ENCODE assay signal across 3 cellular contexts in the genomic region with DNA sequence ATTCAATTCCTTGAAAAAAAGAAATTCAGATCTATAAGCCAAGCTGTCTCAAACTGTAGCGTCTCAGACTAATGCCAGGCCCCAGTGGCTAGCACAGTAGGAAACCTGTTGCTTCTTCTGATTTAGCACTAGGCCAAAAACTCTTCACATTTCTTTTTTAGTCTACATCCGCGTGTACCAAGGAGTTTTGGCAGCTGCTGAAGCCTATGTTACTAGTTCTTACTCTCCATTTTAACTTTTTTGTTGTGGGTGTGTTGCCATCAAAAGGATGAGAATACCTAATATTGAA.
TF ChIP-seq lines count a peak whose summit lies in the region.

No MANE protein-coding gene starts in this region.

TF ChIP-seq in HEK293, 187 proteins besides CTCF, POLR2A, EP300 and RAD21 (continues in another document):
- TF ChIP-seq, protein P1, sequence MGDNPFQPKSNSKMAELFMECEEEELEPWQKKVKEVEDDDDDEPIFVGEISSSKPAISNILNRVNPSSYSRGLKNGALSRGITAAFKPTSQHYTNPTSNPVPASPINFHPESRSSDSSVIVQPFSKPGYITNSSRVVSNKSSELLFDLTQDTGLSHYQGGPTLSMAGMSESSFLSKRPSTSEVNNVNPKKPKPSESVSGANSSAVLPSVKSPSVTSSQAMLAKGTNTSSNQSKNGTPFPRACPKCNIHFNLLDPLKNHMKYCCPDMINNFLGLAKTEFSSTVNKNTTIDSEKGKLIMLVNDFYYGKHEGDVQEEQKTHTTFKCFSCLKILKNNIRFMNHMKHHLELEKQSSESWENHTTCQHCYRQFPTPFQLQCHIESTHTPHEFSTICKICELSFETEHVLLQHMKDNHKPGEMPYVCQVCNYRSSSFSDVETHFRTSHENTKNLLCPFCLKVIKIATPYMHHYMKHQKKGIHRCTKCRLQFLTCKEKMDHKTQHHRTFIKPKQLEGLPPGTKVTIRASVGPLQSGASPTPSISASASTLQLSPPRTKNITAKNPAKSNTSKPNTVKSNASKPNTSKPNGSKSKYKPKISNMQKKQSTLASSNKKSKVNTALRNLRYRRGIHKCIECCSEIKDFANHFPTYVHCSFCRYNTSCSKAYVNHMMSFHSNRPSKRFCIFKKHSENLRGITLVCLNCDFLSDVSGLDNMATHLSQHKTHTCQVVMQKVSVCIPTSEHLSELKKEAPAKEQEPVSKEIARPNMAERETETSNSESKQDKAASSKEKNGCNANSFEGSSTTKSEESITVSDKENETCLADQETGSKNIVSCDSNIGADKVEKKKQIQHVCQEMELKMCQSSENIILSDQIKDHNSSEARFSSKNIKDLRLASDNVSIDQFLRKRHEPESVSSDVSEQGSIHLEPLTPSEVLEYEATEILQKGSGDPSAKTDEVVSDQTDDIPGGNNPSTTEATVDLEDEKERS (tag by site-specific recombination; IDR thresholded peaks at IDR 0.05) = no peak
- TF ChIP-seq TRIM28 (IDR thresholded peaks at IDR 0.05; ENCODE audit: borderline replicate concordance, low read length) (no peak), ZNF174 (tag by site-specific recombination; IDR thresholded peaks at IDR 0.05) (no peak), ZNF530 (tag by site-specific recombination; IDR thresholded peaks at IDR 0.05; ENCODE audit: low read depth) (no peak), SCRT1 (tag by site-specific recombination; IDR thresholded peaks at IDR 0.05; ENCODE audit: borderline replicate concordance) (peak; percentile 73; the same call in 1 of the 2 replicates), ZNF610 (tag by site-specific recombination; IDR thresholded peaks at IDR 0.05; ENCODE audit: borderline replicate concordance) (no peak), SCRT2 (tag by site-specific recombination; IDR thresholded peaks at IDR 0.05) (peak; percentile 94)
- TF ChIP-seq, protein P2, sequence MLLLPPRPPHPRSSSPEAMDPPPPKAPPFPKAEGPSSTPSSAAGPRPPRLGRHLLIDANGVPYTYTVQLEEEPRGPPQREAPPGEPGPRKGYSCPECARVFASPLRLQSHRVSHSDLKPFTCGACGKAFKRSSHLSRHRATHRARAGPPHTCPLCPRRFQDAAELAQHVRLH (tag by site-specific recombination; IDR thresholded peaks at IDR 0.05) = no peak
- TF ChIP-seq, protein P3, sequence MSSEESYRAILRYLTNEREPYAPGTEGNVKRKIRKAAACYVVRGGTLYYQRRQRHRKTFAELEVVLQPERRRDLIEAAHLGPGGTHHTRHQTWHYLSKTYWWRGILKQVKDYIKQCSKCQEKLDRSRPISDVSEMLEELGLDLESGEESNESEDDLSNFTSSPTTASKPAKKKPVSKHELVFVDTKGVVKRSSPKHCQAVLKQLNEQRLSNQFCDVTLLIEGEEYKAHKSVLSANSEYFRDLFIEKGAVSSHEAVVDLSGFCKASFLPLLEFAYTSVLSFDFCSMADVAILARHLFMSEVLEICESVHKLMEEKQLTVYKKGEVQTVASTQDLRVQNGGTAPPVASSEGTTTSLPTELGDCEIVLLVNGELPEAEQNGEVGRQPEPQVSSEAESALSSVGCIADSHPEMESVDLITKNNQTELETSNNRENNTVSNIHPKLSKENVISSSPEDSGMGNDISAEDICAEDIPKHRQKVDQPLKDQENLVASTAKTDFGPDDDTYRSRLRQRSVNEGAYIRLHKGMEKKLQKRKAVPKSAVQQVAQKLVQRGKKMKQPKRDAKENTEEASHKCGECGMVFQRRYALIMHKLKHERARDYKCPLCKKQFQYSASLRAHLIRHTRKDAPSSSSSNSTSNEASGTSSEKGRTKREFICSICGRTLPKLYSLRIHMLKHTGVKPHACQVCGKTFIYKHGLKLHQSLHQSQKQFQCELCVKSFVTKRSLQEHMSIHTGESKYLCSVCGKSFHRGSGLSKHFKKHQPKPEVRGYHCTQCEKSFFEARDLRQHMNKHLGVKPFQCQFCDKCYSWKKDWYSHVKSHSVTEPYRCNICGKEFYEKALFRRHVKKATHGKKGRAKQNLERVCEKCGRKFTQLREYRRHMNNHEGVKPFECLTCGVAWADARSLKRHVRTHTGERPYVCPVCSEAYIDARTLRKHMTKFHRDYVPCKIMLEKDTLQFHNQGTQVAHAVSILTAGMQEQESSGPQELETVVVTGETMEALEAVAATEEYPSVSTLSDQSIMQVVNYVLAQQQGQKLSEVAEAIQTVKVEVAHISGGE (tag by site-specific recombination; conservative IDR thresholded peaks at IDR 0.05; ENCODE audit: low read depth) = no peak

TF ChIP-seq in WTC11, 78 proteins besides CTCF, POLR2A, EP300 and RAD21 (continued from another document and continues in another):
- TF ChIP-seq, protein P4, sequence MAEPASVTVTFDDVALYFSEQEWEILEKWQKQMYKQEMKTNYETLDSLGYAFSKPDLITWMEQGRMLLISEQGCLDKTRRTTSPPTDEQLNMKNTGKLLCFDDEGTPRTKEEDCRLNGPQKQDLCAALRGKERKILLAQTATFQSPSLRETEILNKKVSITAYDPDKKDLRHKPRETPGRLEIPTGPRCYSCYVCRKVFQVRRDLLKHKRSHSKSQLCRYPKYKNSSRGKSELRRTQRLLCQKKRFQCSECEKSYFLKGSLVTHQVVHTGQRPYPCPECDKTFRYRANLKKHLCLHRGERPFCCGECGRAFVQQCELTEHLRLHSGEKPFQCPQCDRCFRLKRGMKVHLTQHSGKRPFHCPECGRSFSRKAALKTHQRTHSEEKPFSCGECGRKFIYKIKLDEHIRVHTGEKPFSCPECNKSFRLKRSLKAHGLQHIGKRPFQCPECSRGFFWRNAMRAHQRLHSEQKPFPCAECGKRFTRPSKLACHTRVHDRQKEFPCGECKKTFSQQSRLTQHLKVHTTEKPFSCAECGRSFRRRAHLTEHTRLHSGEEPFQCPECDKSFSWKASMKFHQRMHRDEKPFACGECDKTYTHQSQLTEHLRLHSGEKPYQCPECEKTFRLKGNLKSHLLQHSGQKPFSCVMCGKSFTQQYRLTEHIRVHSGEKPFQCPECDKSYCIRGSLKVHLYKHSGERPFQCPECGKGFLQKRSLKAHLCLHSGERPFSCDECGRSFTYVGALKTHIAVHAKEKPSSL (CRISPR knock-in tag; conservative IDR thresholded peaks at IDR 0.05) = no peak
- TF ChIP-seq, protein P5, sequence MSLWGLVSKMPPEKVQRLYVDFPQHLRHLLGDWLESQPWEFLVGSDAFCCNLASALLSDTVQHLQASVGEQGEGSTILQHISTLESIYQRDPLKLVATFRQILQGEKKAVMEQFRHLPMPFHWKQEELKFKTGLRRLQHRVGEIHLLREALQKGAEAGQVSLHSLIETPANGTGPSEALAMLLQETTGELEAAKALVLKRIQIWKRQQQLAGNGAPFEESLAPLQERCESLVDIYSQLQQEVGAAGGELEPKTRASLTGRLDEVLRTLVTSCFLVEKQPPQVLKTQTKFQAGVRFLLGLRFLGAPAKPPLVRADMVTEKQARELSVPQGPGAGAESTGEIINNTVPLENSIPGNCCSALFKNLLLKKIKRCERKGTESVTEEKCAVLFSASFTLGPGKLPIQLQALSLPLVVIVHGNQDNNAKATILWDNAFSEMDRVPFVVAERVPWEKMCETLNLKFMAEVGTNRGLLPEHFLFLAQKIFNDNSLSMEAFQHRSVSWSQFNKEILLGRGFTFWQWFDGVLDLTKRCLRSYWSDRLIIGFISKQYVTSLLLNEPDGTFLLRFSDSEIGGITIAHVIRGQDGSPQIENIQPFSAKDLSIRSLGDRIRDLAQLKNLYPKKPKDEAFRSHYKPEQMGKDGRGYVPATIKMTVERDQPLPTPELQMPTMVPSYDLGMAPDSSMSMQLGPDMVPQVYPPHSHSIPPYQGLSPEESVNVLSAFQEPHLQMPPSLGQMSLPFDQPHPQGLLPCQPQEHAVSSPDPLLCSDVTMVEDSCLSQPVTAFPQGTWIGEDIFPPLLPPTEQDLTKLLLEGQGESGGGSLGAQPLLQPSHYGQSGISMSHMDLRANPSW (CRISPR knock-in tag; conservative IDR thresholded peaks at IDR 0.05; ENCODE audit: low read depth) = no peak
- TF ChIP-seq IRF2 (CRISPR knock-in tag; IDR thresholded peaks at IDR 0.05; ENCODE audit: borderline replicate concordance, low read depth) = no peak
- TF ChIP-seq TP53 (CRISPR knock-in tag; IDR thresholded peaks at IDR 0.05) = no peak
- TF ChIP-seq, protein P6, sequence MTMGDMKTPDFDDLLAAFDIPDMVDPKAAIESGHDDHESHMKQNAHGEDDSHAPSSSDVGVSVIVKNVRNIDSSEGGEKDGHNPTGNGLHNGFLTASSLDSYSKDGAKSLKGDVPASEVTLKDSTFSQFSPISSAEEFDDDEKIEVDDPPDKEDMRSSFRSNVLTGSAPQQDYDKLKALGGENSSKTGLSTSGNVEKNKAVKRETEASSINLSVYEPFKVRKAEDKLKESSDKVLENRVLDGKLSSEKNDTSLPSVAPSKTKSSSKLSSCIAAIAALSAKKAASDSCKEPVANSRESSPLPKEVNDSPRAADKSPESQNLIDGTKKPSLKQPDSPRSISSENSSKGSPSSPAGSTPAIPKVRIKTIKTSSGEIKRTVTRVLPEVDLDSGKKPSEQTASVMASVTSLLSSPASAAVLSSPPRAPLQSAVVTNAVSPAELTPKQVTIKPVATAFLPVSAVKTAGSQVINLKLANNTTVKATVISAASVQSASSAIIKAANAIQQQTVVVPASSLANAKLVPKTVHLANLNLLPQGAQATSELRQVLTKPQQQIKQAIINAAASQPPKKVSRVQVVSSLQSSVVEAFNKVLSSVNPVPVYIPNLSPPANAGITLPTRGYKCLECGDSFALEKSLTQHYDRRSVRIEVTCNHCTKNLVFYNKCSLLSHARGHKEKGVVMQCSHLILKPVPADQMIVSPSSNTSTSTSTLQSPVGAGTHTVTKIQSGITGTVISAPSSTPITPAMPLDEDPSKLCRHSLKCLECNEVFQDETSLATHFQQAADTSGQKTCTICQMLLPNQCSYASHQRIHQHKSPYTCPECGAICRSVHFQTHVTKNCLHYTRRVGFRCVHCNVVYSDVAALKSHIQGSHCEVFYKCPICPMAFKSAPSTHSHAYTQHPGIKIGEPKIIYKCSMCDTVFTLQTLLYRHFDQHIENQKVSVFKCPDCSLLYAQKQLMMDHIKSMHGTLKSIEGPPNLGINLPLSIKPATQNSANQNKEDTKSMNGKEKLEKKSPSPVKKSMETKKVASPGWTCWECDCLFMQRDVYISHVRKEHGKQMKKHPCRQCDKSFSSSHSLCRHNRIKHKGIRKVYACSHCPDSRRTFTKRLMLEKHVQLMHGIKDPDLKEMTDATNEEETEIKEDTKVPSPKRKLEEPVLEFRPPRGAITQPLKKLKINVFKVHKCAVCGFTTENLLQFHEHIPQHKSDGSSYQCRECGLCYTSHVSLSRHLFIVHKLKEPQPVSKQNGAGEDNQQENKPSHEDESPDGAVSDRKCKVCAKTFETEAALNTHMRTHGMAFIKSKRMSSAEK (CRISPR knock-in tag; IDR thresholded peaks at IDR 0.05; ENCODE audit: borderline replicate concordance) = no peak

TF ChIP-seq in SK-N-SH treated with all-trans-retinoic acid at 6 μM for 48 hours, 23 proteins besides CTCF, POLR2A, EP300 and RAD21 (continued from another document):
- TF ChIP-seq ARNTL (CRISPR knock-in tag; IDR thresholded peaks at IDR 0.05; ENCODE audit: borderline replicate concordance, low read depth) = no peak
- TF ChIP-seq CSDC2 (CRISPR knock-in tag; IDR thresholded peaks at IDR 0.05) = no peak
- TF ChIP-seq OSR1 (CRISPR knock-in tag; IDR thresholded peaks at IDR 0.05) = no peak
- TF ChIP-seq, protein P7, sequence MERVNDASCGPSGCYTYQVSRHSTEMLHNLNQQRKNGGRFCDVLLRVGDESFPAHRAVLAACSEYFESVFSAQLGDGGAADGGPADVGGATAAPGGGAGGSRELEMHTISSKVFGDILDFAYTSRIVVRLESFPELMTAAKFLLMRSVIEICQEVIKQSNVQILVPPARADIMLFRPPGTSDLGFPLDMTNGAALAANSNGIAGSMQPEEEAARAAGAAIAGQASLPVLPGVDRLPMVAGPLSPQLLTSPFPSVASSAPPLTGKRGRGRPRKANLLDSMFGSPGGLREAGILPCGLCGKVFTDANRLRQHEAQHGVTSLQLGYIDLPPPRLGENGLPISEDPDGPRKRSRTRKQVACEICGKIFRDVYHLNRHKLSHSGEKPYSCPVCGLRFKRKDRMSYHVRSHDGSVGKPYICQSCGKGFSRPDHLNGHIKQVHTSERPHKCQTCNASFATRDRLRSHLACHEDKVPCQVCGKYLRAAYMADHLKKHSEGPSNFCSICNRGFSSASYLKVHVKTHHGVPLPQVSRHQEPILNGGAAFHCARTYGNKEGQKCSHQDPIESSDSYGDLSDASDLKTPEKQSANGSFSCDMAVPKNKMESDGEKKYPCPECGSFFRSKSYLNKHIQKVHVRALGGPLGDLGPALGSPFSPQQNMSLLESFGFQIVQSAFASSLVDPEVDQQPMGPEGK (CRISPR knock-in tag; IDR thresholded peaks at IDR 0.05; ENCODE audit: borderline replicate concordance) = no peak
- no peak for TF ChIP-seq ZNF70 (CRISPR knock-in tag; IDR thresholded peaks at IDR 0.05)
- TF ChIP-seq, protein P8, sequence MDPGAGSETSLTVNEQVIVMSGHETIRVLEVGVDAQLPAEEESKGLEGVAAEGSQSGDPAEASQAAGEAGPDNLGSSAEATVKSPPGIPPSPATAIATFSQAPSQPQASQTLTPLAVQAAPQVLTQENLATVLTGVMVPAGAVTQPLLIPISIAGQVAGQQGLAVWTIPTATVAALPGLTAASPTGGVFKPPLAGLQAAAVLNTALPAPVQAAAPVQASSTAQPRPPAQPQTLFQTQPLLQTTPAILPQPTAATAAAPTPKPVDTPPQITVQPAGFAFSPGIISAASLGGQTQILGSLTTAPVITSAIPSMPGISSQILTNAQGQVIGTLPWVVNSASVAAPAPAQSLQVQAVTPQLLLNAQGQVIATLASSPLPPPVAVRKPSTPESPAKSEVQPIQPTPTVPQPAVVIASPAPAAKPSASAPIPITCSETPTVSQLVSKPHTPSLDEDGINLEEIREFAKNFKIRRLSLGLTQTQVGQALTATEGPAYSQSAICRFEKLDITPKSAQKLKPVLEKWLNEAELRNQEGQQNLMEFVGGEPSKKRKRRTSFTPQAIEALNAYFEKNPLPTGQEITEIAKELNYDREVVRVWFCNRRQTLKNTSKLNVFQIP (CRISPR knock-in tag; IDR thresholded peaks at IDR 0.05; ENCODE audit: borderline replicate concordance, low read depth) = no peak
- no peak for TF ChIP-seq BACH2 (CRISPR knock-in tag; IDR thresholded peaks at IDR 0.05; ENCODE audit: borderline replicate concordance)
- TF ChIP-seq, protein P9, sequence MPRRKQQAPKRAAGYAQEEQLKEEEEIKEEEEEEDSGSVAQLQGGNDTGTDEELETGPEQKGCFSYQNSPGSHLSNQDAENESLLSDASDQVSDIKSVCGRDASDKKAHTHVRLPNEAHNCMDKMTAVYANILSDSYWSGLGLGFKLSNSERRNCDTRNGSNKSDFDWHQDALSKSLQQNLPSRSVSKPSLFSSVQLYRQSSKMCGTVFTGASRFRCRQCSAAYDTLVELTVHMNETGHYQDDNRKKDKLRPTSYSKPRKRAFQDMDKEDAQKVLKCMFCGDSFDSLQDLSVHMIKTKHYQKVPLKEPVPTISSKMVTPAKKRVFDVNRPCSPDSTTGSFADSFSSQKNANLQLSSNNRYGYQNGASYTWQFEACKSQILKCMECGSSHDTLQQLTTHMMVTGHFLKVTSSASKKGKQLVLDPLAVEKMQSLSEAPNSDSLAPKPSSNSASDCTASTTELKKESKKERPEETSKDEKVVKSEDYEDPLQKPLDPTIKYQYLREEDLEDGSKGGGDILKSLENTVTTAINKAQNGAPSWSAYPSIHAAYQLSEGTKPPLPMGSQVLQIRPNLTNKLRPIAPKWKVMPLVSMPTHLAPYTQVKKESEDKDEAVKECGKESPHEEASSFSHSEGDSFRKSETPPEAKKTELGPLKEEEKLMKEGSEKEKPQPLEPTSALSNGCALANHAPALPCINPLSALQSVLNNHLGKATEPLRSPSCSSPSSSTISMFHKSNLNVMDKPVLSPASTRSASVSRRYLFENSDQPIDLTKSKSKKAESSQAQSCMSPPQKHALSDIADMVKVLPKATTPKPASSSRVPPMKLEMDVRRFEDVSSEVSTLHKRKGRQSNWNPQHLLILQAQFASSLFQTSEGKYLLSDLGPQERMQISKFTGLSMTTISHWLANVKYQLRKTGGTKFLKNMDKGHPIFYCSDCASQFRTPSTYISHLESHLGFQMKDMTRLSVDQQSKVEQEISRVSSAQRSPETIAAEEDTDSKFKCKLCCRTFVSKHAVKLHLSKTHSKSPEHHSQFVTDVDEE (CRISPR knock-in tag; IDR thresholded peaks at IDR 0.05) = no peak
